ENCODE assay signal across 24 cellular contexts in genomic region chr1:36165145-36165544, GRCh38. TPM values are rescaled to one million over a fixed set of nuclear protein-coding genes. Genes with fewer than 3 reads are reported as not detected.
DNase-seq lines count a peak whose midpoint lies in the region; ATAC-seq and TF ChIP-seq lines count a peak whose summit lies in the region.
"Had no signal": no experiment of that assay in that cellular context is flagged by ENCODE, and none has a peak within 500 bp of the region (broad histone marks: within the 10 kb centered on the region; RNA-seq: fewer than 3 reads in every experiment).

No MANE protein-coding gene starts in this region.

- POLR2A ChIA-PET in activated CD4-positive, alpha-beta T cell treated with anti-CD3 and anti-CD28 coated beads for 36 hours (lab: Charles Lee) = interaction anchor here (1.5 kb wide), 1 partner anchor 15 kb away, joined by 3 read pairs; no protein-coding TSS in a partner anchor
- POLR2A ChIA-PET in HEK293 (lab: Yijun Ruan, JAX) = interaction anchor here (0.6 kb wide), 1 partner anchor 21 kb away, joined by 4 read pairs; no protein-coding TSS in a partner anchor
- POLR2A ChIA-PET in activated CD4-positive, alpha-beta memory T cell treated with anti-CD3 and anti-CD28 coated beads, Interleukin-2, amount 10 ng/mL, durations not matched to agents 7 days and 5 days (lab: Charles Lee) = interaction anchor here (8.9 kb wide), 1 partner anchor 14 kb away, joined by 193 read pairs; the partner anchor contains the start of gene TRAPPC3

- H3K27me3 Mint-ChIP-seq in activated CD4-positive, alpha-beta T cell treated with anti-CD3 and anti-CD28 coated beads for 36 hours = no peaks in the 10 kb centered on the region
- H3K27me3 Mint-ChIP-seq in effector memory CD8-positive, alpha-beta T cell = no peaks in the 10 kb centered on the region
- no peaks in the 10 kb centered on the region for H3K27me3 Mint-ChIP-seq in activated CD4-positive, alpha-beta memory T cell treated with anti-CD3 and anti-CD28 coated beads, Interleukin-2, amount 10 ng/mL, durations not matched to agents 7 days and 5 days

- ATAC-seq in activated CD4-positive, alpha-beta T cell treated with anti-CD3 and anti-CD28 coated beads for 36 hours = no peak
- no peak for ATAC-seq in effector memory CD8-positive, alpha-beta T cell (replicated peaks)
- ATAC-seq: left lung, sciatic nerve had no signal

- no peak overlapping the region for H3K4me3 Mint-ChIP-seq in activated CD4-positive, alpha-beta T cell treated with anti-CD3 and anti-CD28 coated beads for 36 hours
- H3K4me3 Mint-ChIP-seq in effector memory CD8-positive, alpha-beta T cell = no peak overlapping the region
- no peak overlapping the region for H3K4me3 Mint-ChIP-seq in activated CD4-positive, alpha-beta memory T cell treated with anti-CD3 and anti-CD28 coated beads, Interleukin-2, amount 10 ng/mL, durations not matched to agents 7 days and 5 days
- H3K4me3 Mint-ChIP-seq: immature natural killer cell had no signal

- peaks cover 57% of the 10 kb centered on the region for H3K4me1 Mint-ChIP-seq in activated CD4-positive, alpha-beta T cell treated with anti-CD3 and anti-CD28 coated beads for 36 hours
- H3K4me1 Mint-ChIP-seq in effector memory CD8-positive, alpha-beta T cell (ENCODE audit: low read depth in 2 of 2) = peaks cover 54 to 64% of the 10 kb centered on the region in 2 donors
- peaks cover 57% of the 10 kb centered on the region for H3K4me1 Mint-ChIP-seq in activated CD4-positive, alpha-beta memory T cell treated with anti-CD3 and anti-CD28 coated beads, Interleukin-2, amount 10 ng/mL, durations not matched to agents 7 days and 5 days

- intact Hi-C loops in activated CD4-positive, alpha-beta T cell treated with anti-CD3 and anti-CD28 coated beads for 36 hours (cut with DNase I, micrococcal nuclease) = no loop called here
- intact Hi-C loops in prostate gland (cut with DNase I) = no loop called here

- TF ChIP-seq POLR2A in prostate gland (IDR thresholded peaks at IDR 0.05) = no peak

- CTCF ChIA-PET in activated CD4-positive, alpha-beta T cell treated with anti-CD3 and anti-CD28 coated beads for 36 hours (lab: Charles Lee) = interaction anchor here (0.8 kb wide), 1 partner anchor 16 kb away, joined by 5 read pairs; the partner anchor contains the start of gene TRAPPC3
- CTCF ChIA-PET in HEK293 (lab: Yijun Ruan, JAX) = interaction anchor here (1.1 to 2.0 kb wide), 2 partner anchors 16 to 30 kb away, joined by 3 to 10 read pairs; partner anchors contain the start of gene TRAPPC3
- CTCF ChIA-PET in activated CD4-positive, alpha-beta memory T cell treated with anti-CD3 and anti-CD28 coated beads, Interleukin-2, amount 10 ng/mL, durations not matched to agents 7 days and 5 days (lab: Charles Lee) = interaction anchor here (1.3 kb wide), 1 partner anchor 121 kb away, joined by 3 read pairs; no protein-coding TSS in a partner anchor

- H3K9me3 Mint-ChIP-seq in activated CD4-positive, alpha-beta T cell treated with anti-CD3 and anti-CD28 coated beads for 36 hours (ENCODE audit: low read depth) = no peaks in the 10 kb centered on the region
- H3K9me3 Mint-ChIP-seq in effector memory CD8-positive, alpha-beta T cell = no peaks in the 10 kb centered on the region
- no peaks in the 10 kb centered on the region for H3K9me3 Mint-ChIP-seq in activated CD4-positive, alpha-beta memory T cell treated with anti-CD3 and anti-CD28 coated beads, Interleukin-2, amount 10 ng/mL, durations not matched to agents 7 days and 5 days
- H3K9me3 Mint-ChIP-seq: immature natural killer cell had no signal

- 92% methylated on average over 1 of the region's 1 CpG for WGBS in prostate gland

- no peak for TF ChIP-seq CTCF in HEK293 (tag by site-specific recombination; IDR thresholded peaks at IDR 0.05)
- no peak for TF ChIP-seq CTCF in prostate gland (IDR thresholded peaks at IDR 0.05)

- H3K36me3 ChIP-seq in HEK293 (ENCODE audit: control insufficient read depth in 2 of 2, insufficient read depth in 1 of 2, low read length in 2 of 2) (peaks cover 0 to 66% of the 10 kb centered on the region in 2 experiments; a peak in 2 of 3 replicates), prostate gland (no peaks in the 10 kb centered on the region)
- H3K36me3 ChIP-seq: cardiac muscle cell had no signal

- no peaks in the 10 kb centered on the region for H3K4me1 ChIP-seq in HEK293 (ENCODE audit: control insufficient read depth, insufficient read depth, low read length)
- H3K4me1 ChIP-seq in prostate gland (replicated peaks) = peaks cover 37% of the 10 kb centered on the region

- DNase-seq in activated CD4-positive, alpha-beta T cell treated with anti-CD3 and anti-CD28 coated beads for 36 hours = no peak
- no peak for DNase-seq in activated CD4-positive, alpha-beta T cell treated with anti-CD3 and anti-CD28 coated beads for 4 hours
- DNase-seq in effector memory CD8-positive, alpha-beta T cell = no peak
- DNase-seq in prostate gland (ENCODE audit: low spot score) (no peak), NCI-H748 (lab: John Stamatoyannopoulos, UW; ENCODE audit: unreplicated experiment) (no peak), HT-29 (ENCODE audit: low spot score) (no peak)
- DNase-seq in activated CD4-positive, alpha-beta memory T cell treated with anti-CD3 and anti-CD28 coated beads, Interleukin-2, amount 10 ng/mL, durations not matched to agents 7 days and 5 days = no peak
- DNase-seq: activated CD4-positive, CD25-positive, alpha-beta regulatory T cell treated with anti-CD3 and anti-CD28 coated beads, Interleukin-2, amount 50 U/mL, for 72 hours; activated gamma-delta T cell treated with Interleukin-2 at 50 U/mL for 16 hours; cortex of kidney; GDM1; immature natural killer cell; left lung; MG63; NCI-H2081; NCI-H345; NCI-H774; SHP77 treated with DMSO at 0.1 percent for 48 hours; stimulated activated CD4-positive, alpha-beta T cell treated with anti-CD3 and anti-CD28 coated beads, Interleukin-15, amount 100 ng/mL, for 24 hours; upper lobe of left lung had no signal

- peak overlapping the region; percentile 77 for H3K27ac Mint-ChIP-seq in activated CD4-positive, alpha-beta T cell treated with anti-CD3 and anti-CD28 coated beads for 36 hours
- peak overlapping the region; percentile 1 to 45 for H3K27ac Mint-ChIP-seq in effector memory CD8-positive, alpha-beta T cell
- no peak overlapping the region for H3K27ac Mint-ChIP-seq in activated CD4-positive, alpha-beta memory T cell treated with anti-CD3 and anti-CD28 coated beads, Interleukin-2, amount 10 ng/mL, durations not matched to agents 7 days and 5 days

- H3K9me3 ChIP-seq in HEK293 (ENCODE audit: control insufficient read depth, insufficient read depth, low read depth, low read length) (no peaks in the 10 kb centered on the region), prostate gland (no peaks in the 10 kb centered on the region)
- H3K9me3 ChIP-seq: left lung, MG63, upper lobe of left lung had no signal

- no peak overlapping the region for H3K27ac ChIP-seq in HEK293 (ENCODE audit: extremely low read depth, low read depth, low read length)
- H3K27ac ChIP-seq in prostate gland = peak overlapping the region; percentile 85 to 100
- H3K27ac ChIP-seq: 22Rv1 had no signal

- H3K27me3 ChIP-seq in prostate gland (replicated peaks; ENCODE audit: insufficient read depth) = no peaks in the 10 kb centered on the region
- H3K27me3 ChIP-seq: cardiac muscle cell, left lung, MG63, upper lobe of left lung had no signal

- H3K4me3 ChIP-seq in HEK293 (ENCODE audit: low read depth, low read length) = no peak overlapping the region
- no peak overlapping the region for H3K4me3 ChIP-seq in prostate gland
- H3K4me3 ChIP-seq: cardiac muscle cell, left lung, MG63, upper lobe of left lung had no signal

- peaks cover 39% of the 10 kb centered on the region for H3K36me3 Mint-ChIP-seq in activated CD4-positive, alpha-beta T cell treated with anti-CD3 and anti-CD28 coated beads for 36 hours (ENCODE audit: low read depth)
- H3K36me3 Mint-ChIP-seq in effector memory CD8-positive, alpha-beta T cell (ENCODE audit: insufficient read depth) = peaks cover 47% of the 10 kb centered on the region
- H3K36me3 Mint-ChIP-seq in activated CD4-positive, alpha-beta memory T cell treated with anti-CD3 and anti-CD28 coated beads, Interleukin-2, amount 10 ng/mL, durations not matched to agents 7 days and 5 days (ENCODE audit: low read depth) = peaks cover 61% of the 10 kb centered on the region

TF ChIP-seq in HEK293, 187 proteins besides CTCF, POLR2A, EP300 and RAD21 (continues in another document):
- peak; percentile 69 for TF ChIP-seq ZNF121 (tag by site-specific recombination; IDR thresholded peaks at IDR 0.05)
- peak; percentile 89 for TF ChIP-seq ZNF664 (tag by site-specific recombination; IDR thresholded peaks at IDR 0.05)
- TF ChIP-seq ZNF274 (IDR thresholded peaks at IDR 0.05; ENCODE audit: low read length) = no peak
- no peak for TF ChIP-seq ZNF274 (tag by site-specific recombination; IDR thresholded peaks at IDR 0.05; ENCODE audit: borderline replicate concordance)

RNA-seq across cellular contexts. Expression of gene MAP7D1, which starts 9.2 kb away (rescaled TPM):
- 100 to 1,000 TPM; 122 to 133 TPM for total RNA-seq in activated CD4-positive, alpha-beta T cell treated with anti-CD3 and anti-CD28 coated beads for 36 hours
- 100 to 1,000 TPM in 1 of 2 donors, 10 to 100 TPM in 1; 97.3 to 132 TPM for total RNA-seq in prostate gland
- 100 to 1,000 TPM; 215 to 221 TPM for total RNA-seq in activated CD4-positive, alpha-beta memory T cell treated with anti-CD3 and anti-CD28 coated beads, Interleukin-2, amount 10 ng/mL, durations not matched to agents 7 days and 5 days
- total RNA-seq in HT-29 (2014; rRNA removed; shearing (Covaris generic)) = 76.6 and 81.5 TPM in 2 replicates

RNA-seq across cellular contexts. Expression of gene TRAPPC3, which starts 15.9 kb away (rescaled TPM):
- 10 to 100 TPM; 43.8 to 53.8 TPM for total RNA-seq in activated CD4-positive, alpha-beta T cell treated with anti-CD3 and anti-CD28 coated beads for 36 hours
- 10 to 100 TPM; 90.0 to 92.5 TPM for total RNA-seq in prostate gland
- 10 to 100 TPM; 57.2 to 58.4 TPM for total RNA-seq in activated CD4-positive, alpha-beta memory T cell treated with anti-CD3 and anti-CD28 coated beads, Interleukin-2, amount 10 ng/mL, durations not matched to agents 7 days and 5 days
- total RNA-seq in HT-29 (2014; rRNA removed; shearing (Covaris generic)) = 65.8 and 80.9 TPM in 2 replicates

RNA-seq across cellular contexts. Expression of gene COL8A2, which starts 40.1 kb away (rescaled TPM):
- under 1 TPM; 0.05 TPM for total RNA-seq in activated CD4-positive, alpha-beta T cell treated with anti-CD3 and anti-CD28 coated beads for 36 hours
- 10 to 100 TPM in 1 of 2 donors, 1 to 10 TPM in 1; 7.9 to 10.7 TPM for total RNA-seq in prostate gland
- total RNA-seq in activated CD4-positive, alpha-beta memory T cell treated with anti-CD3 and anti-CD28 coated beads, Interleukin-2, amount 10 ng/mL, durations not matched to agents 7 days and 5 days = not detected
- total RNA-seq in HT-29 (2014; rRNA removed; shearing (Covaris generic)) = not detected in 2 replicates

RNA-seq across cellular contexts. Expression of gene THRAP3, which starts 59.1 kb away (rescaled TPM):
- 100 to 1,000 TPM; 149 to 182 TPM for total RNA-seq in activated CD4-positive, alpha-beta T cell treated with anti-CD3 and anti-CD28 coated beads for 36 hours
- 100 to 1,000 TPM; 100 to 123 TPM for total RNA-seq in prostate gland
- total RNA-seq in activated CD4-positive, alpha-beta memory T cell treated with anti-CD3 and anti-CD28 coated beads, Interleukin-2, amount 10 ng/mL, durations not matched to agents 7 days and 5 days = 100 to 1,000 TPM; 128 to 133 TPM
- total RNA-seq in HT-29 (2014; rRNA removed; shearing (Covaris generic)) = 46.6 and 64.4 TPM in 2 replicates
